Comparison of ENCODE assay signal across 10 cellular contexts in the genomic region with DNA sequence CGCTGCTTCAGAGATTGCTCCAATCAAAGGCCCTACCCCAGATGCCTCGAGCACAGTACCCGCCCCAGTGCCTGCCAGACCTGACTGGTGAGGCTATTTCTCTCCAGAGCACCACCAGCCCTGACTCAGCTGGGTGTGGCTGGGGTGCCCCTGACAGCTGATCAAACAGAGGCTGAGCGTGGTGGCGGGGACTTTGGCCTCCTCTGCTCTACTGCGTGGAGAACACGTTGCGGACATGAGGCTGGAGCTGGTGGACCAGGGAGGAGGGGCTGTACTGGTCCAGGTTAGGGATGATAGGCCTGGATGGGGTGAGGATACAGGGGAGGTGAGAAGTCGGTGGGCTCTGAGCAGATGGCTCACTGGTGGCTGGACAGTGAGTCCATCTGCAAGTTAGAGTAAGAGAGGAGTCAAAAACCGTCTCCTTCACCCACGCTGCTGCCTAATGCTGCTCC. TPM values are rescaled to one million over a fixed set of nuclear protein-coding genes. Genes with fewer than 3 reads are reported as not detected.
DNase-seq lines count a peak whose midpoint lies in the region; ATAC-seq, FAIRE-seq and TF ChIP-seq lines count a peak whose summit lies in the region.
"Had no signal": no experiment of that assay in that cellular context is flagged by ENCODE, and none has a peak within 500 bp of the region (broad histone marks: within the 10 kb centered on the region; RNA-seq: fewer than 3 reads in every experiment).

No MANE protein-coding gene starts in this region.

- FAIRE-seq in small intestine (lab: Jason Lieb, UNC): no peak

- peaks cover 57 to 83% (median 64%) of the 10 kb centered on the region in 5 donors for H3K27me3 Mint-ChIP-seq in naive thymus-derived CD4-positive, alpha-beta T cell

- H3K27ac Mint-ChIP-seq in naive thymus-derived CD4-positive, alpha-beta T cell: no peak overlapping the region

- WGBS in small intestine, 3 donors: 20 to 55% (median 30%) methylated on average over 11 of the region's 11 CpGs

- POLR2A ChIA-PET in PC-3 (lab: Charles Lee; ENCODE audit: unreplicated experiment): interaction anchor here (0.8 kb wide), 1 partner anchor 109 kb away, joined by 4 read pairs; a partner anchor contains a TSS
- POLR2A ChIA-PET in naive thymus-derived CD4-positive, alpha-beta T cell (lab: Charles Lee): no interaction called here

- no peaks in the 10 kb centered on the region for H3K36me3 ChIP-seq in PC-3 (ENCODE audit: low read depth, low read length)
- no peaks in the 10 kb centered on the region for H3K36me3 ChIP-seq in small intestine (ENCODE audit: control insufficient read depth in 2 of 2, insufficient read depth in 2 of 2, low read length in 2 of 2)
- H3K36me3 ChIP-seq in naive thymus-derived CD4-positive, alpha-beta T cell (ENCODE audit: control insufficient read depth in 2 of 3, insufficient read depth in 3 of 3, low read length in 3 of 3): no peaks in the 10 kb centered on the region

- H3K4me2 ChIP-seq in PC-3 (ENCODE audit: low read length): peak overlapping the region; percentile 68

- H3K27ac ChIP-seq in PC-3 (ENCODE audit: low read length): peak overlapping the region; percentile 77
- peak overlapping the region; percentile 95 for H3K27ac ChIP-seq in small intestine (ENCODE audit: low read depth in 1 of 2, low read length in 1 of 2)
- H3K27ac ChIP-seq in naive thymus-derived CD4-positive, alpha-beta T cell (ENCODE audit: low read depth, low read length): no peak overlapping the region

- no peaks in the 10 kb centered on the region for H3K36me3 Mint-ChIP-seq in naive thymus-derived CD4-positive, alpha-beta T cell

- H3K9me3 Mint-ChIP-seq in naive thymus-derived CD4-positive, alpha-beta T cell: peaks cover 0 to 3% (median 0%) of the 10 kb centered on the region in 11 donors

- H3K9ac ChIP-seq in PC-3 (ENCODE audit: low read length): peak overlapping the region; percentile 34

- intact Hi-C loops in PC-3 (cut with micrococcal nuclease): no loop called here
- intact Hi-C loops in naive thymus-derived CD4-positive, alpha-beta T cell (cut with micrococcal nuclease): no loop called here

- no peak overlapping the region for H3K4me3 Mint-ChIP-seq in naive thymus-derived CD4-positive, alpha-beta T cell

- peak; percentile 95 for ATAC-seq in PC-3
- ATAC-seq in naive thymus-derived CD4-positive, alpha-beta T cell: no peak

- CTCF ChIA-PET in PC-3 (lab: Charles Lee): interaction anchor here (1.0 kb wide), 1 partner anchor 28 kb away, joined by 16 read pairs; no protein-coding TSS in a partner anchor
- CTCF ChIA-PET in naive thymus-derived CD4-positive, alpha-beta T cell (lab: Charles Lee): no interaction called here

- H2AFZ ChIP-seq in PC-3 (ENCODE audit: low read length): peak overlapping the region; percentile 23

- no peaks in the 10 kb centered on the region for H3K9me2 ChIP-seq in PC-3 (replicated peaks; ENCODE audit: low read length)

- H3K27me3 ChIP-seq in PC-3 (ENCODE audit: low read length) (no peaks in the 10 kb centered on the region), small intestine (ENCODE audit: control insufficient read depth in 2 of 2, insufficient read depth in 2 of 2, low read length in 2 of 2) (no peaks in the 10 kb centered on the region)
- H3K27me3 ChIP-seq in naive thymus-derived CD4-positive, alpha-beta T cell (ENCODE audit: control insufficient read depth in 2 of 2, insufficient read depth in 2 of 2, low read length in 2 of 2): peaks cover 0 to 14% of the 10 kb centered on the region in 2 donors

- peaks cover 4% of the 10 kb centered on the region for H3F3A ChIP-seq in PC-3 (ENCODE audit: low read length, unreplicated experiment)

- H3K4me3 ChIP-seq in PC-3 (ENCODE audit: low read length) (no peak overlapping the region; the same call in 1 of the 2 replicates), foreskin fibroblast (ENCODE audit: low read depth in 1 of 2, low read length in 2 of 2) (no peak overlapping the region), small intestine (ENCODE audit: low read depth in 1 of 2, low read length in 2 of 2) (no peak overlapping the region)
- no peak overlapping the region for H3K4me3 ChIP-seq in naive thymus-derived CD4-positive, alpha-beta T cell (ENCODE audit: low read length)

- no TSS peak for BruUV-seq in PC-3 (replicated peaks; lab: Mats Ljungman, UMichigan)

- H3K9me3 ChIP-seq in PC-3 (ENCODE audit: low read length) (no peaks in the 10 kb centered on the region), small intestine (ENCODE audit: control insufficient read depth, low read depth) (no peaks in the 10 kb centered on the region)
- H3K9me3 ChIP-seq in naive thymus-derived CD4-positive, alpha-beta T cell (ENCODE audit: control insufficient read depth in 2 of 3, low read length in 3 of 3): no peaks in the 10 kb centered on the region

- TF ChIP-seq CTCF in PC-3 (conservative IDR thresholded peaks at IDR 0.05; ENCODE audit: low read depth, low read length) (no peak), foreskin fibroblast (IDR thresholded peaks at IDR 0.05; ENCODE audit: low read depth, low read length) (no peak)

- H3K4me1 ChIP-seq in PC-3 (ENCODE audit: insufficient read depth, low read length): peaks cover 43% of the 10 kb centered on the region
- H3K4me1 ChIP-seq in small intestine (ENCODE audit: control insufficient read depth in 2 of 2, insufficient read depth in 1 of 2, low read depth in 1 of 2, low read length in 1 of 2): peaks cover 5 to 10% of the 10 kb centered on the region in 2 donors
- H3K4me1 ChIP-seq in naive thymus-derived CD4-positive, alpha-beta T cell (ENCODE audit: control insufficient read depth in 2 of 2, insufficient read depth in 2 of 2, low read length in 2 of 2): no peaks in the 10 kb centered on the region

- H4K20me1 ChIP-seq in PC-3 (ENCODE audit: low read length): no peaks in the 10 kb centered on the region

- DNase-seq in HK-2 (ENCODE audit: unreplicated experiment) (peak; percentile 27), PC-3 (peak; percentile 98), foreskin fibroblast (peak; percentile 53 to 81), small intestine (peak; percentile 99), cerebellum (ENCODE audit: low spot score) (no peak)
- DNase-seq in naive thymus-derived CD4-positive, alpha-beta T cell: no peak
- DNase-seq in activated CD4-positive, alpha-beta T cell treated with anti-CD3 and anti-CD28 coated beads for 1 hour: no peak
- DNase-seq: activated T-cell treated with anti-CD3 and anti-CD28 coated beads, Interleukin-2, amount 50 U/mL, for 48 hours; GDM1; T-helper 9 cell had no signal

- peaks cover 7% of the 10 kb centered on the region; the same call in 1 of the 2 replicates for H3K79me2 ChIP-seq in PC-3 (ENCODE audit: low read length)

- peaks cover 2 to 6% (median 4%) of the 10 kb centered on the region in 7 donors for H3K4me1 Mint-ChIP-seq in naive thymus-derived CD4-positive, alpha-beta T cell

RNA-seq across cellular contexts. Expression of a gene that starts 3.5 kb away (rescaled TPM):
- total RNA-seq in PC-3 (2014; rRNA removed) (28.0 and 29.4 TPM in 2 replicates), cerebellum (10.5 TPM)
- 10 to 100 TPM; 45.2 to 68.0 (median 56.7) TPM for polyA plus RNA-seq in small intestine
- total RNA-seq in naive thymus-derived CD4-positive, alpha-beta T cell: 1 to 10 TPM in 2 of 5 experiments, under 1 TPM in 1, not detected in 2; 0.73 to 5.2 (median 1.5) TPM
- polyA plus RNA-seq in naive thymus-derived CD4-positive, alpha-beta T cell: not detected

RNA-seq across cellular contexts. Expression of a gene that starts 26.4 kb away (rescaled TPM):
- total RNA-seq in PC-3 (2014; rRNA removed) (not detected in 2 replicates), cerebellum (not detected)
- polyA plus RNA-seq in small intestine: 10 to 100 TPM in 1 of 3 donors, not detected in 2; 13.0 TPM
- not detected for total RNA-seq in naive thymus-derived CD4-positive, alpha-beta T cell
- not detected for polyA plus RNA-seq in naive thymus-derived CD4-positive, alpha-beta T cell

RNA-seq across cellular contexts. Expression of a gene that starts 30.1 kb away (rescaled TPM):
- not detected in 2 replicates for total RNA-seq in PC-3 (2014; rRNA removed)
- not detected for polyA plus RNA-seq in small intestine
- total RNA-seq in naive thymus-derived CD4-positive, alpha-beta T cell: not detected
- polyA plus RNA-seq in naive thymus-derived CD4-positive, alpha-beta T cell: not detected
- not detected for total RNA-seq in cerebellum

Comparison
In these comparisons a context has a peak if more than half of its experiments do, and no peak if none do; other contexts are left out.
1. DNase-seq: peak in HK-2 (single experiment), PC-3 (single experiment), foreskin fibroblast (2 of 2) and small intestine (single experiment); none in naive thymus-derived CD4-positive, alpha-beta T cell (0 of 9), activated CD4-positive, alpha-beta T cell treated with anti-CD3 and anti-CD28 coated beads for 1 hour (single experiment) and cerebellum (single experiment).